22 cellular contexts compared by ENCODE assay signal in the genomic region with DNA sequence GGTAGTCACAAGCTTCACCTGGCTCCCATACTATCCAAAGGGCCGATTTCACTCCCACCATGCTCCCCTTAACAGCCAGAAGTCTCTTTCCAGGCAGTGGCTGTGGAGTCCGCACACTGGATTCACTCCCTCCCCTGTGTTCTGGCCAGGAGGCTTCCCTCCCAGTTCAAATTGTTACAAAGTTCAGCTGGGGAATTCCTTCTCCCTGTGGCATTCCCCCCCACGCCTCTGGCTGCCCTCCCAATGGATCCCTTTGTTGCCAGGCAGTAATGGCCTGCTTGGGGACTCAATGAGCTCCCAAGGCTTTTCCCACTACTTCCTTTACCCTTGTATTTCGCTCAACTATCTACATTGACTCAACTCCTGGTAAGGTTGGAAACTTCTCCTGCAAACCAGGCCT.
A peak's percentile ranks its signal among the peaks of the same experiment; 100 is the strongest.
DNase-seq lines count a peak whose midpoint lies in the region; ATAC-seq, FAIRE-seq and TF ChIP-seq lines count a peak whose summit lies in the region.
"Had no signal": no experiment of that assay in that cellular context is flagged by ENCODE, and none has a peak within 500 bp of the region (broad histone marks: within the 10 kb centered on the region; RNA-seq: fewer than 3 reads in every experiment).

No MANE protein-coding gene starts in this region.

- H4K91ac ChIP-seq in IMR-90 (ENCODE audit: insufficient read depth, low read depth, low read length) = no peak overlapping the region

- no peak for TF ChIP-seq RAD21 in IMR-90 (IDR thresholded peaks at IDR 0.05; ENCODE audit: low read length)

- intact Hi-C loops in IMR-90 (cut with micrococcal nuclease) (no loop called here), spleen (cut with DNase I; ENCODE audit: low total_unique reads) (no loop called here), pancreas (cut with DNase I) (no loop called here)

- no peak overlapping the region for H4K5ac ChIP-seq in IMR-90 (ENCODE audit: low read depth, low read length)
- H4K5ac ChIP-seq in mesendoderm (ENCODE audit: low read length) = no peak overlapping the region

- H3K4ac ChIP-seq in IMR-90 (ENCODE audit: low read depth, low read length) (no peak overlapping the region), mesendoderm (ENCODE audit: low read depth, low read length) (no peak overlapping the region)

- H2BK120ac ChIP-seq in IMR-90 (ENCODE audit: low read depth, low read length) = no peak overlapping the region
- no peak overlapping the region for H2BK120ac ChIP-seq in mesendoderm (ENCODE audit: low read depth, low read length)

- H2AK5ac ChIP-seq in IMR-90 (ENCODE audit: low read depth, low read length) = no peak overlapping the region
- no peak overlapping the region for H2AK5ac ChIP-seq in mesendoderm (ENCODE audit: low read length)

- CTCF ChIA-PET in IMR-90 (lab: Yijun Ruan, JAX) = no interaction called here

- H3K14ac ChIP-seq in IMR-90 (replicated peaks; ENCODE audit: low read depth, low read length) = no peak overlapping the region

- H2BK20ac ChIP-seq in IMR-90 (ENCODE audit: low read depth, low read length) = no peak overlapping the region

- H2BK5ac ChIP-seq in IMR-90 (ENCODE audit: low read depth, low read length, poor library complexity, severe bottlenecking) (no peak overlapping the region), mesendoderm (ENCODE audit: low read length) (no peak overlapping the region)

- H2AK9ac ChIP-seq in IMR-90 (replicated peaks; ENCODE audit: low read depth, low read length, poor library complexity) = no peak overlapping the region

- H3K9me3 ChIP-seq in IMR-90 (ENCODE audit: control insufficient read depth, insufficient read depth, low read length) (no peaks in the 10 kb centered on the region), spleen (peaks cover 0 to 37% (median 2%) of the 10 kb centered on the region in 8 donors), pancreas (no peaks in the 10 kb centered on the region)
- H3K9me3 ChIP-seq: A549; BE2C; BLaER1 treated with 17β-estradiol and CSF1 and Interleukin-3, amounts not matched to agents 10 nM and 100 nM had no signal

- TF ChIP-seq CTCF in IMR-90 (conservative IDR thresholded peaks at IDR 0.05; ENCODE audit: low read depth, low read length) = no peak
- no peak for TF ChIP-seq CTCF in spleen (IDR thresholded peaks at IDR 0.05 in 8 of 11, conservative IDR thresholded peaks at IDR 0.05 in 3 of 11)
- TF ChIP-seq CTCF in pancreas (IDR thresholded peaks at IDR 0.05) = no peak

- H3K23ac ChIP-seq in IMR-90 (ENCODE audit: low read depth, low read length) (no peak overlapping the region), mesendoderm (ENCODE audit: low read length) (no peak overlapping the region)

- BruUV-seq in IMR-90 (replicated peaks; lab: Mats Ljungman, UMichigan) = no TSS peak

- H3K4me2 ChIP-seq in IMR-90 (ENCODE audit: low read depth, low read length) = no peak overlapping the region
- H3K4me2 ChIP-seq in mesendoderm (ENCODE audit: low read length) = no peak overlapping the region
- H3K4me2 ChIP-seq: A549; BLaER1 treated with 17β-estradiol and CSF1 and Interleukin-3, amounts not matched to agents 10 nM and 100 nM; GM23338 had no signal

- H2BK15ac ChIP-seq in IMR-90 (ENCODE audit: low read depth, low read length) (no peak overlapping the region), mesendoderm (replicated peaks; ENCODE audit: low read depth) (no peak overlapping the region)

- H3K36me3 ChIP-seq in IMR-90 (ENCODE audit: control insufficient read depth, insufficient read depth, low read length) = no peaks in the 10 kb centered on the region
- H3K36me3 ChIP-seq in mesendoderm (ENCODE audit: control insufficient read depth, insufficient read depth, low read length) = no peaks in the 10 kb centered on the region
- H3K36me3 ChIP-seq in spleen = no peaks in the 10 kb centered on the region
- no peaks in the 10 kb centered on the region for H3K36me3 ChIP-seq in pancreas
- H3K36me3 ChIP-seq: BE2C; BLaER1 treated with 17β-estradiol and CSF1 and Interleukin-3, amounts not matched to agents 10 nM and 100 nM had no signal

- peak overlapping the region; percentile 2 for H2AFZ ChIP-seq in IMR-90 (replicated peaks; ENCODE audit: low read length, poor library complexity)
- H2AFZ ChIP-seq: GM23338 had no signal

- TF ChIP-seq POLR2A in IMR-90 (IDR thresholded peaks at IDR 0.05; ENCODE audit: low read depth, low read length) (no peak), spleen (IDR thresholded peaks at IDR 0.05) (no peak)

- ATAC-seq in IMR-90 (ENCODE audit: low read depth) (no peak), pancreas (no peak)
- ATAC-seq: A549, GM23338, HCT116 had no signal

- H3K4me1 ChIP-seq in IMR-90 (ENCODE audit: control insufficient read depth, insufficient read depth, low read length) (no peaks in the 10 kb centered on the region), mesendoderm (ENCODE audit: control insufficient read depth, low read depth, low read length) (no peaks in the 10 kb centered on the region), spleen (no peaks in the 10 kb centered on the region), pancreas (no peaks in the 10 kb centered on the region)
- H3K4me1 ChIP-seq: A549; BE2C; BLaER1 treated with 17β-estradiol and CSF1 and Interleukin-3, amounts not matched to agents 10 nM and 100 nM had no signal

- no peaks in the 10 kb centered on the region for H3K79me2 ChIP-seq in mesendoderm (ENCODE audit: control insufficient read depth, insufficient read depth, low read length)

- in situ Hi-C loops in IMR-90 (cut with MboI; ENCODE audit: low sequenced_read_pairs) = no loop called here

- DNase-seq in IMR-90 (no peak), mesendoderm (no peak), spleen (peak; percentile 31), pancreas (no peak)
- no peak for DNase-seq in activated CD4-positive, alpha-beta T cell treated with anti-CD3 and anti-CD28 coated beads for 1 hour
- no peak for DNase-seq in stimulated activated CD4-positive, alpha-beta T cell treated with anti-CD3 and anti-CD28 coated beads, Interleukin-4, amount 100 ng/mL, for 1 hour
- DNase-seq: 8988T; ACHN; AML-193; BE2C; CD4-positive, alpha-beta T cell; DMS 273 treated with DMSO at 0.1 percent for 48 hours; DMS79; GF-D8; H9 had no signal

- H3K79me1 ChIP-seq in IMR-90 (ENCODE audit: low read depth in 1 of 2, low read length in 2 of 2) (no peaks in the 10 kb centered on the region), mesendoderm (ENCODE audit: low read length) (no peaks in the 10 kb centered on the region)

- WGBS in IMR-90 (ENCODE audit: extremely low coverage in 2 of 2, insufficient read length in 1 of 2), 2 experiments = 100% methylated on average over 1 of the region's 4 CpGs; no CpG with 5 or more reads in 1 of the 2 experiments
- WGBS in mesendoderm (ENCODE audit: extremely low coverage, insufficient coverage, low lambda C conversion rate) = no CpG with 5 or more reads among the region's 4 CpGs
- 58 to 76% (median 62%) methylated on average over 4 of the region's 4 CpGs for WGBS in spleen, 5 donors
- 61 to 76% methylated on average over 4 of the region's 4 CpGs for WGBS in pancreas, 2 donors

- no peaks in the 10 kb centered on the region for H3K9me1 ChIP-seq in IMR-90 (ENCODE audit: insufficient read depth, low read length)

- no peak overlapping the region for H3K27ac ChIP-seq in IMR-90 (ENCODE audit: insufficient read depth, low read length)
- H3K27ac ChIP-seq in mesendoderm (ENCODE audit: low read depth, low read length) = no peak overlapping the region
- no peak overlapping the region for H3K27ac ChIP-seq in spleen
- no peak overlapping the region for H3K27ac ChIP-seq in pancreas
- H3K27ac ChIP-seq: A549; BLaER1 treated with 17β-estradiol and CSF1 and Interleukin-3, amounts not matched to agents 10 nM and 100 nM had no signal

- H3K27me3 ChIP-seq in IMR-90 (ENCODE audit: control insufficient read depth, insufficient read depth, low read length) = no peaks in the 10 kb centered on the region
- no peaks in the 10 kb centered on the region for H3K27me3 ChIP-seq in mesendoderm (ENCODE audit: insufficient read depth, low read length, poor library complexity)
- H3K27me3 ChIP-seq in spleen (replicated peaks in 1 of 7) = no peaks in the 10 kb centered on the region
- H3K27me3 ChIP-seq in pancreas = no peaks in the 10 kb centered on the region
- H3K27me3 ChIP-seq: BE2C; BLaER1 treated with 17β-estradiol and CSF1 and Interleukin-3, amounts not matched to agents 10 nM and 100 nM had no signal

- H3K4me3 ChIP-seq in IMR-90 (ENCODE audit: insufficient read depth, low read depth, low read length) (no peak overlapping the region), mesendoderm (ENCODE audit: low read length) (no peak overlapping the region), spleen (no peak overlapping the region), pancreas (no peak overlapping the region)
- H3K4me3 ChIP-seq: A549; BLaER1 treated with 17β-estradiol and CSF1 and Interleukin-3, amounts not matched to agents 10 nM and 100 nM; GM23338 had no signal

- H4K8ac ChIP-seq in IMR-90 (ENCODE audit: low read depth in 2 of 2, low read length in 2 of 2) (no peak overlapping the region), mesendoderm (ENCODE audit: low read depth, low read length) (peak overlapping the region; percentile 66)

- H4K20me1 ChIP-seq in IMR-90 (ENCODE audit: insufficient read depth, low read length) = no peaks in the 10 kb centered on the region
- H4K20me1 ChIP-seq: BLaER1 treated with 17β-estradiol and CSF1 and Interleukin-3, amounts not matched to agents 10 nM and 100 nM had no signal

- H3K18ac ChIP-seq in IMR-90 (ENCODE audit: low read depth, low read length) (no peak overlapping the region), mesendoderm (ENCODE audit: low read length) (no peak overlapping the region)

- H3K56ac ChIP-seq in IMR-90 (ENCODE audit: extremely low read depth, insufficient read depth, low read length) (no peak overlapping the region), mesendoderm (ENCODE audit: low read length) (no peak overlapping the region)

- dilution Hi-C loops in IMR-90 (cut with HindIII; ENCODE audit: low sequenced_read_pairs, unreplicated experiment) = no loop called here

- FAIRE-seq in pancreas (lab: Jason Lieb, UNC) = no peak
- FAIRE-seq: A549, D721Med, GM12891, GM18507 had no signal

- H3K9ac ChIP-seq in IMR-90 (ENCODE audit: low read depth, low read length) (no peak overlapping the region), mesendoderm (ENCODE audit: low read length) (no peak overlapping the region)
- H3K9ac ChIP-seq: BLaER1 treated with 17β-estradiol and CSF1 and Interleukin-3, amounts not matched to agents 10 nM and 100 nM had no signal

- POLR2A ChIA-PET in IMR-90 (lab: Charles Lee; ENCODE audit: unreplicated experiment) = no interaction called here

TF ChIP-seq in IMR-90, 13 proteins besides CTCF, POLR2A, EP300 and RAD21 (continues in another document):
- no peak for TF ChIP-seq MXI1 (IDR thresholded peaks at IDR 0.05; ENCODE audit: borderline replicate concordance, low read depth, low read length)
- TF ChIP-seq MAZ (IDR thresholded peaks at IDR 0.05; ENCODE audit: borderline replicate concordance, low read depth, low read length) = no peak
- TF ChIP-seq CHD1 (IDR thresholded peaks at IDR 0.05; ENCODE audit: low read depth, low read length) = no peak
- no peak for TF ChIP-seq BHLHE40 (IDR thresholded peaks at IDR 0.05; ENCODE audit: low read depth, low read length)
